ENCODE assay signal across 2 cellular contexts in genomic region chr2:57497489-57498096, GRCh38.
TF ChIP-seq lines count a peak whose summit lies in the region.

No MANE protein-coding gene starts in this region.

TF ChIP-seq in HCT116, 20 proteins besides CTCF, POLR2A, EP300 and RAD21 (continued from another document):
- TF ChIP-seq REST (IDR thresholded peaks at IDR 0.05; ENCODE audit: low read depth): no peak
- no peak for TF ChIP-seq FOSL1 (IDR thresholded peaks at IDR 0.05; ENCODE audit: low read depth)
- TF ChIP-seq ZNF274 (IDR thresholded peaks at IDR 0.05; ENCODE audit: low read depth, low read length): no peak

TF ChIP-seq in HepG2, 621 proteins besides CTCF, POLR2A, EP300 and RAD21 (continued from another document):
- TF ChIP-seq, protein P1, sequence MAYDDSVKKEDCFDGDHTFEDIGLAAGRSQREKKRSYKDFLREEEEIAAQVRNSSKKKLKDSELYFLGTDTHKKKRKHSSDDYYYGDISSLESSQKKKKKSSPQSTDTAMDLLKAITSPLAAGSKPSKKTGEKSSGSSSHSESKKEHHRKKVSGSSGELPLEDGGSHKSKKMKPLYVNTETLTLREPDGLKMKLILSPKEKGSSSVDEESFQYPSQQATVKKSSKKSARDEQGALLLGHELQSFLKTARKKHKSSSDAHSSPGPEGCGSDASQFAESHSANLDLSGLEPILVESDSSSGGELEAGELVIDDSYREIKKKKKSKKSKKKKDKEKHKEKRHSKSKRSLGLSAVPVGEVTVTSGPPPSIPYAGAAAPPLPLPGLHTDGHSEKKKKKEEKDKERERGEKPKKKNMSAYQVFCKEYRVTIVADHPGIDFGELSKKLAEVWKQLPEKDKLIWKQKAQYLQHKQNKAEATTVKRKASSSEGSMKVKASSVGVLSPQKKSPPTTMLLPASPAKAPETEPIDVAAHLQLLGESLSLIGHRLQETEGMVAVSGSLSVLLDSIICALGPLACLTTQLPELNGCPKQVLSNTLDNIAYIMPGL (CRISPR knock-in tag; IDR thresholded peaks at IDR 0.05; ENCODE audit: borderline replicate concordance in 1 of 2, low read depth in 1 of 2): 0 out of 4 replicates have a peak, but pooled peaks of 1 of the 2 experiments have one; percentile 35
